Comparison of ENCODE assay signal across 20 cellular contexts in the genomic region with DNA sequence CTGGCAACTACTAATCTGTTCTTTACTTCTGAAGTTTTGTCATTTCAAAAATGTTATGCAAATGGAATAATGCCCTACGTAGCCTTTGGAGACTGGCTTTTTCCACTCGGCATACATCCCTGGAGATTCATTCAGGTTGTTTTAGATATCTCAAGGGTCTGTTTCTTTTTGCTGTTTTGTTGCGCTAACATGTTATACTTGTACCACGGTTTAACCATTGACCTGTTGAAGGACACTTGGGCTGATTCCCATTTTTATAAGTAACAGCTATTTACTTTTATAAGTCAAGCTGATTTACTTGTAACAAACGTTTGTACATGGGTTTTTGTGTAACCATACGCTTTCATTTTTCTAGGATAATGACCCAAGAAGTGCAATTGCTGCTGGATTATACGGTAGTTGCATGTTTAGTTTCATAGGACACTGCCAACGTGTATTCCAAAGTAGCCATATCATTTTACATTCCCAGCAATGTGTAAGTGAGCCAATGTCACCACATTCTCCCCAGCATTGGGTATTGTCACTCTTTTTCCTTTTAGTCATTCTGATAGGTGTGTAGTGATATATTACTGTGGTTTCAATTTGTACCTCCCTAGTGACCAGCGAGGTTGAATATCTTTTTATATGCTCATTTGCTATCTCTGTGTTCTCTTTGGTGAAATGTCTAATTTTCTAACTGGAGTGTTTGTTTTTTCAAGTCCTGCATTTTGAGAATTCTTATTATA. TPM values are rescaled to one million over a fixed set of nuclear protein-coding genes. Genes with fewer than 3 reads are reported as not detected.
DNase-seq lines count a peak whose midpoint lies in the region; ATAC-seq, FAIRE-seq and TF ChIP-seq lines count a peak whose summit lies in the region.
"Had no signal": no experiment of that assay in that cellular context is flagged by ENCODE, and none has a peak within 500 bp of the region (broad histone marks: within the 10 kb centered on the region; RNA-seq: fewer than 3 reads in every experiment).

No MANE protein-coding gene starts in this region.

- no peak for TF ChIP-seq EP300 in HepG2 (IDR thresholded peaks at IDR 0.05; ENCODE audit: low read depth in 2 of 2, low read length in 2 of 2)
- TF ChIP-seq EP300 in HepG2 (CRISPR knock-in tag; IDR thresholded peaks at IDR 0.05; ENCODE audit: borderline replicate concordance), result no peak

- in situ Hi-C loops in HepG2 (cut with HindIII; ENCODE audit: extremely low pct_ligation_motif_present, low pct_unique_long_range_greater_than_20kb), result no loop called here

- no peak for FAIRE-seq in HepG2 (lab: Jason Lieb, UNC)

- BruUV-seq in HepG2 (replicated peaks; lab: Mats Ljungman, UMichigan), result no TSS peak

- H2AFZ ChIP-seq in HepG2 (ENCODE audit: low read length), result no peak overlapping the region
- H2AFZ ChIP-seq in hepatocyte, result no peak overlapping the region

- H3K4me1 Mint-ChIP-seq in stimulated activated naive CD8-positive, alpha-beta T cell treated with anti-CD3 and anti-CD28 coated beads, Interleukin-15, amount 100 ng/mL, for 72 hours, result peaks cover 70% of the 10 kb centered on the region

- H3K9ac ChIP-seq in liver (ENCODE audit: low read depth in 1 of 2, low read length in 2 of 2) (no peak overlapping the region), HepG2 (ENCODE audit: insufficient read depth, low read depth, low read length) (no peak overlapping the region)

- H3K36me3 ChIP-seq in liver (ENCODE audit: control insufficient read depth in 4 of 4, insufficient read depth in 3 of 4, low read depth in 1 of 4, low read length in 3 of 4) (no peaks in the 10 kb centered on the region), HepG2 (replicated peaks in 1 of 2; ENCODE audit: control insufficient read depth in 1 of 2, insufficient read depth in 2 of 2, low read length in 2 of 2) (no peaks in the 10 kb centered on the region), left lung (no peaks in the 10 kb centered on the region), hepatocyte (replicated peaks; ENCODE audit: insufficient read depth, low read depth) (no peaks in the 10 kb centered on the region)

- H3K4me3 ChIP-seq in liver (ENCODE audit: low read depth in 1 of 3, low read length in 3 of 3) (peak overlapping the region; percentile 5 to 30 (median 10)), HepG2 (replicated peaks in 1 of 3; ENCODE audit: insufficient read depth in 1 of 3, low read depth in 2 of 3, low read length in 3 of 3) (no peak overlapping the region), left lung (no peak overlapping the region), hepatocyte (no peak overlapping the region)

- H3K4me3 Mint-ChIP-seq in stimulated activated naive CD8-positive, alpha-beta T cell treated with anti-CD3 and anti-CD28 coated beads, Interleukin-15, amount 100 ng/mL, for 72 hours, result no peak overlapping the region

- TF ChIP-seq CTCF in liver (IDR thresholded peaks at IDR 0.05; ENCODE audit: low read depth, low read length, missing input control), result no peak
- no peak for TF ChIP-seq CTCF in HepG2 (CRISPR knock-in tag; IDR thresholded peaks at IDR 0.05)
- TF ChIP-seq CTCF in left lung (IDR thresholded peaks at IDR 0.05), result no peak
- TF ChIP-seq CTCF in hepatocyte (IDR thresholded peaks at IDR 0.05; ENCODE audit: poor library complexity), result no peak

- no peaks in the 10 kb centered on the region for H3K9me3 ChIP-seq in liver (ENCODE audit: control insufficient read depth in 4 of 4, low read length in 3 of 4)
- peaks cover 6% of the 10 kb centered on the region; the same call in 1 of the 2 replicates for H3K9me3 ChIP-seq in HepG2 (ENCODE audit: low read length)
- no peaks in the 10 kb centered on the region for H3K9me3 ChIP-seq in left lung
- no peaks in the 10 kb centered on the region for H3K9me3 ChIP-seq in hepatocyte (ENCODE audit: low read depth)

- H3K9me3 Mint-ChIP-seq in stimulated activated naive CD8-positive, alpha-beta T cell treated with anti-CD3 and anti-CD28 coated beads, Interleukin-15, amount 100 ng/mL, for 72 hours, result peaks cover 11 to 15% of the 10 kb centered on the region in 2 donors

- CTCF ChIA-PET in HepG2 (lab: Yijun Ruan, JAX; ENCODE audit: low intra/inter-chr PET ratio, low total read pairs), result no interaction called here

- no peak for TF ChIP-seq POLR2A in HepG2 (IDR thresholded peaks at IDR 0.05; ENCODE audit: insufficient read depth in 1 of 2, low read depth in 2 of 2, low read length in 2 of 2)

- no peak overlapping the region for H3K4me2 ChIP-seq in HepG2 (ENCODE audit: low read depth, low read length)
- no peak overlapping the region for H3K4me2 ChIP-seq in hepatocyte

- H3K79me2 ChIP-seq in HepG2 (ENCODE audit: insufficient read depth, low read length) (no peaks in the 10 kb centered on the region), hepatocyte (no peaks in the 10 kb centered on the region)

- H3K27me3 Mint-ChIP-seq in stimulated activated naive CD8-positive, alpha-beta T cell treated with anti-CD3 and anti-CD28 coated beads, Interleukin-15, amount 100 ng/mL, for 72 hours, result no peaks in the 10 kb centered on the region
- H3K27me3 Mint-ChIP-seq: CD8-positive, alpha-beta memory T cell had no signal

- DNase-seq in HepG2 (ENCODE audit: low spot score), result no peak
- peak; percentile 31 for DNase-seq in M059J (ENCODE audit: low read depth)
- no peak for DNase-seq in left lung
- no peak for DNase-seq in stimulated activated naive CD8-positive, alpha-beta T cell treated with anti-CD3 and anti-CD28 coated beads, Interleukin-15, amount 100 ng/mL, for 72 hours
- no peak for DNase-seq in islet precursor cell
- DNase-seq in hepatocyte (ENCODE audit: low spot score), result no peak
- DNase-seq: ACHN; C1 segment of cervical spinal cord; CD8-positive, alpha-beta memory T cell; GOT3; KG1; NCI-H1436; NCI-H1930; NCI-H2227 treated with DMSO at 0.1 percent for 48 hours; NCI-H524 treated with DMSO at 0.1 percent for 48 hours; PC-3; SIG-M5 had no signal

- H3K27me3 ChIP-seq in liver (ENCODE audit: control insufficient read depth in 4 of 4, insufficient read depth in 4 of 4, low read length in 3 of 4) (no peaks in the 10 kb centered on the region), HepG2 (ENCODE audit: control insufficient read depth in 1 of 2, insufficient read depth in 2 of 2, low read length in 2 of 2) (no peaks in the 10 kb centered on the region), left lung (no peaks in the 10 kb centered on the region), hepatocyte (no peaks in the 10 kb centered on the region)

- POLR2A ChIA-PET in HepG2 (lab: Yijun Ruan, JAX), result no interaction called here

- H3K27ac ChIP-seq in liver (ENCODE audit: low read depth in 1 of 2, low read length in 2 of 2) (peak overlapping the region; percentile 43 to 49), HepG2 (ENCODE audit: extremely low read length, insufficient read depth, low read length) (no peak overlapping the region), left lung (no peak overlapping the region), hepatocyte (no peak overlapping the region)
- H3K27ac ChIP-seq: RWPE1 had no signal

- H3K4me1 ChIP-seq in liver (ENCODE audit: control insufficient read depth in 4 of 4, insufficient read depth in 4 of 4, low read length in 3 of 4) (peaks cover 4 to 58% (median 31%) of the 10 kb centered on the region in 4 donors), HepG2 (ENCODE audit: insufficient read depth, low read length) (0 out of 2 replicates have a peak, but pooled peaks cover 12% of the 10 kb centered on the region), left lung (peaks cover 5 to 33% of the 10 kb centered on the region in 2 donors), hepatocyte (ENCODE audit: insufficient read depth) (no peaks in the 10 kb centered on the region)

- ATAC-seq in HepG2 (no peak), left lung (peak; percentile 11), GM19452 (IDR thresholded peaks at IDR 0.05; ENCODE audit: unreplicated experiment) (no peak)
- peak; percentile 79 for ATAC-seq in stimulated activated naive CD8-positive, alpha-beta T cell treated with anti-CD3 and anti-CD28 coated beads, Interleukin-15, amount 100 ng/mL, for 72 hours
- ATAC-seq: PC-3 had no signal

- H4K20me1 ChIP-seq in HepG2 (ENCODE audit: insufficient read depth, low read length), result no peaks in the 10 kb centered on the region
- no peaks in the 10 kb centered on the region for H4K20me1 ChIP-seq in hepatocyte (ENCODE audit: insufficient read depth, poor library complexity, severe bottlenecking)

- intact Hi-C loops in HepG2 (cut with micrococcal nuclease; ENCODE audit: unreplicated experiment), result no loop called here
- intact Hi-C loops in left lung (cut with DNase I), result no loop called here

- WGBS in liver, result 38% methylated on average over 9 of the region's 9 CpGs
- WGBS in HepG2 (ENCODE audit: low lambda C conversion rate), result 48% methylated on average over 9 of the region's 9 CpGs
- WGBS in hepatocyte (ENCODE audit: low lambda C conversion rate, missing lambda C conversion rate), result 76% methylated on average over 9 of the region's 9 CpGs

- TF ChIP-seq RAD21 in liver (IDR thresholded peaks at IDR 0.05) (peak; percentile 6 to 13), HepG2 (CRISPR knock-in tag; IDR thresholded peaks at IDR 0.05) (no peak)

- no peak overlapping the region for H3K27ac Mint-ChIP-seq in stimulated activated naive CD8-positive, alpha-beta T cell treated with anti-CD3 and anti-CD28 coated beads, Interleukin-15, amount 100 ng/mL, for 72 hours

- no peaks in the 10 kb centered on the region for H3K9me2 ChIP-seq in hepatocyte (replicated peaks; ENCODE audit: insufficient read depth)

RNA-seq across cellular contexts. Expression of a gene that starts 36.5 kb away (rescaled TPM):
- total RNA-seq in liver (1 to 10 TPM; 2.5 to 7.9 TPM), HepG2 (2016; rRNA removed; fragmentation: Illumina TruSeq; extraction: Trizol) (not detected in 2 replicates), left lung (1 to 10 TPM; 4.4 to 4.5 TPM), hepatocyte (6.1 and 6.6 TPM in 2 replicates)
- polyA plus RNA-seq in liver (1 to 10 TPM in 1 of 2 donors, under 1 TPM in 1; 0.85 to 3.8 TPM), HepG2 (2011; rRNA removed) (0.37 and 0.40 TPM in 2 replicates), hepatocyte (1.6 and 3.1 TPM in 2 replicates)
- not detected in 2 replicates for total RNA-seq in HepG2 (2016; cell fraction: cytosol; rRNA removed; fragmentation: Illumina TruSeq; extraction: Trizol; ENCODE audit: low read depth)
- 0.09 TPM in 1 of 2 replicates, not detected in the other for total RNA-seq in HepG2 (2016; cell fraction: insoluble cytoplasmic fraction; rRNA removed; fragmentation: Illumina TruSeq; extraction: Trizol)
- total RNA-seq in HepG2 (2016; cell fraction: membrane; rRNA removed; fragmentation: Illumina TruSeq; extraction: Trizol), result 0.09 TPM in 1 of 2 replicates, not detected in the other
- total RNA-seq in HepG2 (2016; cell fraction: nucleus; rRNA removed; fragmentation: Illumina TruSeq; extraction: Trizol), result 0.43 TPM in 1 of 2 replicates, not detected in the other
- polyA plus RNA-seq in HepG2 (2011; cell fraction: cytosol; rRNA removed), result 0.14 and 0.19 TPM in 2 replicates
- polyA plus RNA-seq in HepG2 (2011; cell fraction: nucleus; rRNA removed), result 1.0 and 1.4 TPM in 2 replicates
- polyA plus RNA-seq in HepG2 (2012), result 0.20 and 0.23 TPM in 2 replicates
- not detected in 2 replicates for polyA plus RNA-seq in HepG2 (2016; cell fraction: cytosol; fragmentation: Illumina TruSeq; extraction: Trizol; ENCODE audit: low read depth)
- not detected in 2 replicates for polyA plus RNA-seq in HepG2 (2016; cell fraction: insoluble cytoplasmic fraction; fragmentation: Illumina TruSeq; extraction: Trizol; ENCODE audit: low read depth)
- not detected in 2 replicates for polyA plus RNA-seq in HepG2 (2016; cell fraction: membrane; fragmentation: Illumina TruSeq; extraction: Trizol; ENCODE audit: low read depth)
- 0.16 and 0.21 TPM in 2 replicates for polyA plus RNA-seq in HepG2 (2016; cell fraction: nucleus; fragmentation: Illumina TruSeq; extraction: Trizol; ENCODE audit: insufficient read depth, low read depth)
- polyA minus RNA-seq in HepG2 (2011; rRNA and poly(A)+ RNA removed; ENCODE audit: low replicate concordance), result 0.50 and 0.63 TPM in 2 replicates
- 0.30 TPM in 1 of 2 replicates, not detected in the other for polyA minus RNA-seq in HepG2 (2011; cell fraction: cytosol; rRNA and poly(A)+ RNA removed)
- polyA minus RNA-seq in HepG2 (2011; cell fraction: nucleus; rRNA and poly(A)+ RNA removed), result 3.6 and 4.0 TPM in 2 replicates
- total RNA-seq in M059J (2014; rRNA removed; shearing (Covaris generic)), result 0.22 and 0.37 TPM in 2 replicates

RNA-seq across cellular contexts. Expression of a gene that starts 57.9 kb away (rescaled TPM):
- total RNA-seq in liver (100 to 1,000 TPM in 1 of 2 donors, 10 to 100 TPM in 1; 66.5 to 434 TPM), HepG2 (2016; rRNA removed; fragmentation: Illumina TruSeq; extraction: Trizol) (89.8 and 134 TPM in 2 replicates), left lung (100 to 1,000 TPM; 136 to 305 TPM), hepatocyte (91.6 and 95.4 TPM in 2 replicates)
- polyA plus RNA-seq in liver (100 to 1,000 TPM in 1 of 2 donors, 10 to 100 TPM in 1; 98.3 to 135 TPM), HepG2 (2011; rRNA removed) (29.5 and 36.9 TPM in 2 replicates), hepatocyte (36.7 and 43.4 TPM in 2 replicates)
- total RNA-seq in HepG2 (2016; cell fraction: cytosol; rRNA removed; fragmentation: Illumina TruSeq; extraction: Trizol; ENCODE audit: low read depth), result 6.6 and 8.5 TPM in 2 replicates
- 89.7 and 128 TPM in 2 replicates for total RNA-seq in HepG2 (2016; cell fraction: insoluble cytoplasmic fraction; rRNA removed; fragmentation: Illumina TruSeq; extraction: Trizol)
- total RNA-seq in HepG2 (2016; cell fraction: membrane; rRNA removed; fragmentation: Illumina TruSeq; extraction: Trizol), result 27.4 and 29.4 TPM in 2 replicates
- 108 and 113 TPM in 2 replicates for total RNA-seq in HepG2 (2016; cell fraction: nucleus; rRNA removed; fragmentation: Illumina TruSeq; extraction: Trizol)
- 14.6 and 19.2 TPM in 2 replicates for polyA plus RNA-seq in HepG2 (2011; cell fraction: cytosol; rRNA removed)
- 34.7 and 34.9 TPM in 2 replicates for polyA plus RNA-seq in HepG2 (2011; cell fraction: nucleus; rRNA removed)
- 29.4 and 36.8 TPM in 2 replicates for polyA plus RNA-seq in HepG2 (2012)
- polyA plus RNA-seq in HepG2 (2016; cell fraction: cytosol; fragmentation: Illumina TruSeq; extraction: Trizol; ENCODE audit: low read depth), result 2.2 and 2.6 TPM in 2 replicates
- polyA plus RNA-seq in HepG2 (2016; cell fraction: insoluble cytoplasmic fraction; fragmentation: Illumina TruSeq; extraction: Trizol; ENCODE audit: low read depth), result 101 and 106 TPM in 2 replicates
- polyA plus RNA-seq in HepG2 (2016; cell fraction: membrane; fragmentation: Illumina TruSeq; extraction: Trizol; ENCODE audit: low read depth), result 8.4 and 10.5 TPM in 2 replicates
- 79.1 and 80.1 TPM in 2 replicates for polyA plus RNA-seq in HepG2 (2016; cell fraction: nucleus; fragmentation: Illumina TruSeq; extraction: Trizol; ENCODE audit: insufficient read depth, low read depth)
- polyA minus RNA-seq in HepG2 (2011; rRNA and poly(A)+ RNA removed; ENCODE audit: low replicate concordance), result 12.3 and 50.8 TPM in 2 replicates
- polyA minus RNA-seq in HepG2 (2011; cell fraction: cytosol; rRNA and poly(A)+ RNA removed), result 45.9 and 51.5 TPM in 2 replicates
- 155 and 169 TPM in 2 replicates for polyA minus RNA-seq in HepG2 (2011; cell fraction: nucleus; rRNA and poly(A)+ RNA removed)
- 23.5 and 26.2 TPM in 2 replicates for total RNA-seq in M059J (2014; rRNA removed; shearing (Covaris generic))

Comparison
In these comparisons a context has a peak if more than half of its experiments do, and no peak if none do; other contexts are left out.
1. H3K27ac ChIP-seq: peak in liver (2 of 2); none in HepG2 (single experiment), left lung (0 of 2) and hepatocyte (single experiment).
2. H3K4me3 ChIP-seq: peak in liver (3 of 3); none in HepG2 (0 of 3), left lung (0 of 2) and hepatocyte (single experiment).
3. ATAC-seq: peak in left lung (single experiment) and stimulated activated naive CD8-positive, alpha-beta T cell treated with anti-CD3 and anti-CD28 coated beads, Interleukin-15, amount 100 ng/mL, for 72 hours (single experiment); none in HepG2 (single experiment) and GM19452 (single experiment).